In the genomic region with DNA sequence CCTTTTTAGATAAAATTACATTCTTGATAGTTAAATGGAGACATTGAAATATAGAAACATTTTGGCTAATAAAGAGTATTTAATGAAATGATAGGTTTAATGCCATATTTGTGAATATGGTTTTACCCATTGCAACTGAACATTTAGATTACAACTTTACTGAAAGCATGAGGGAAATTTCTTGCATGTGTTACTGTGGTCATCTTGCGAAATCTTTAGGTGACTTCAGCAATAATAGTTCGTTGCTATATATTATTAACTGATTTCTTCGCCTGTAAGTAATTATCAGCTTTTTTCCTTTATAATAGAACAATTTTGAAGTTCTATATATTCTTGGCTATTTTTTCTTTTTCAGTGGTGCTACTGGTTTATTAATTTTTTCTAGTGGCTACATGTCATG, we compare ENCODE assay signal across 19 cellular contexts.
DNase-seq lines count a peak whose midpoint lies in the region; ATAC-seq and TF ChIP-seq lines count a peak whose summit lies in the region.
"Had no signal": no experiment of that assay in that cellular context is flagged by ENCODE, and none has a peak within 500 bp of the region (broad histone marks: within the 10 kb centered on the region; RNA-seq: fewer than 3 reads in every experiment).

No MANE protein-coding gene starts in this region.

- H3K27ac Mint-ChIP-seq in MCF 10A (ENCODE audit: low read depth, unreplicated experiment), result no peak overlapping the region
- no peak overlapping the region for H3K27ac Mint-ChIP-seq in activated naive CD4-positive, alpha-beta T cell treated with anti-CD3 and anti-CD28 coated beads, Interleukin-2, amount 50 U/mL, for 72 hours

- H2AFZ ChIP-seq in mammary epithelial cell (ENCODE audit: low read depth, low read length) (no peak overlapping the region), osteoblast (ENCODE audit: low read length) (no peak overlapping the region)

- DNase-seq in MCF 10A (ENCODE audit: unreplicated experiment) (peak; percentile 13), mammary epithelial cell (no peak), NB4 (ENCODE audit: low read depth) (peak; percentile 50), fibroblast of mammary gland (ENCODE audit: low read depth) (peak; percentile 25), osteoblast (ENCODE audit: insufficient read length, low spot score, missing footprints) (no peak), NCI-H526 (lab: John Stamatoyannopoulos, UW) (no peak)
- no peak for DNase-seq in central memory CD4-positive, alpha-beta T cell
- no peak for DNase-seq in activated naive CD4-positive, alpha-beta T cell treated with anti-CD3 and anti-CD28 coated beads, Interleukin-2, amount 50 U/mL, for 72 hours (ENCODE audit: low spot score in 2 of 2)
- DNase-seq: NCI-H1105 treated with DMSO at 0.1 percent for 48 hours, NCI-H1694, NCI-H2081 treated with DMSO at 0.1 percent for 48 hours, NCI-H446 treated with DMSO at 0.1 percent for 48 hours, NCI-H748 treated with DMSO at 0.1 percent for 48 hours, PC-3, RPMI8226, SHP77 treated with DMSO at 0.1 percent for 48 hours, SK-N-SH had no signal

- H3K9me3 ChIP-seq in mammary epithelial cell (replicated peaks; ENCODE audit: insufficient read depth, low read length), result no peaks in the 10 kb centered on the region
- no peaks in the 10 kb centered on the region for H3K9me3 ChIP-seq in osteoblast (ENCODE audit: low read depth, low read length)
- H3K9me3 ChIP-seq: SK-N-SH had no signal

- peaks cover 61% of the 10 kb centered on the region for H3K36me3 Mint-ChIP-seq in MCF 10A (ENCODE audit: insufficient read depth, unreplicated experiment)
- peaks cover 0 to 18% of the 10 kb centered on the region in 2 donors for H3K36me3 Mint-ChIP-seq in activated naive CD4-positive, alpha-beta T cell treated with anti-CD3 and anti-CD28 coated beads, Interleukin-2, amount 50 U/mL, for 72 hours

- H3K79me2 ChIP-seq in mammary epithelial cell (ENCODE audit: insufficient read depth, low read length) (peaks cover 20% of the 10 kb centered on the region), osteoblast (ENCODE audit: insufficient read depth, low read length) (peaks cover 17% of the 10 kb centered on the region)

- no peak overlapping the region for H3K27ac ChIP-seq in mammary epithelial cell (ENCODE audit: insufficient read depth, low read depth, low read length)
- no peak overlapping the region for H3K27ac ChIP-seq in osteoblast (ENCODE audit: low read depth, low read length)
- H3K27ac ChIP-seq: BLaER1 treated with 17β-estradiol and CSF1 and Interleukin-3, amounts not matched to agents 10 nM and 100 nM; KMS-11 had no signal

- intact Hi-C loops in MCF 10A (cut with micrococcal nuclease), result no loop called here
- intact Hi-C loops in mammary epithelial cell (cut with micrococcal nuclease), result no loop called here

- WGBS in mammary epithelial cell (ENCODE audit: low coverage, missing lambda C conversion rate), result 79% methylated on average over 3 of the region's 3 CpGs

- in situ Hi-C loops in mammary epithelial cell (cut with MboI; ENCODE audit: low sequenced_read_pairs in 2 of 2), result no loop called here

- no peak overlapping the region for H3K4me3 ChIP-seq in mammary epithelial cell (replicated peaks in 1 of 3; ENCODE audit: insufficient read depth in 1 of 3, low read depth in 2 of 3, low read length in 3 of 3)
- H3K4me3 ChIP-seq in NB4 (ENCODE audit: low read depth, low read length), result no peak overlapping the region
- H3K4me3 ChIP-seq in fibroblast of mammary gland (ENCODE audit: control insufficient read depth, low read depth, low read length), result no peak overlapping the region
- no peak overlapping the region for H3K4me3 ChIP-seq in osteoblast (ENCODE audit: insufficient read depth, low read length)
- H3K4me3 ChIP-seq: BLaER1 treated with 17β-estradiol and CSF1 and Interleukin-3, amounts not matched to agents 10 nM and 100 nM had no signal

- POLR2A ChIA-PET in MCF 10A (lab: Yijun Ruan, JAX), result no interaction called here

- TF ChIP-seq CTCF in MCF 10A (IDR thresholded peaks at IDR 0.05; ENCODE audit: unreplicated experiment) (no peak), mammary epithelial cell (conservative IDR thresholded peaks at IDR 0.05 in 1 of 2, IDR thresholded peaks at IDR 0.05 in 1 of 2; ENCODE audit: extremely low read depth in 1 of 2, insufficient read depth in 1 of 2, low read depth in 1 of 2, low read length in 2 of 2) (no peak), NB4 (IDR thresholded peaks at IDR 0.05; ENCODE audit: low read depth, low read length) (no peak), fibroblast of mammary gland (conservative IDR thresholded peaks at IDR 0.05; ENCODE audit: control insufficient read depth, insufficient read depth, low read depth, low read length) (no peak), osteoblast (IDR thresholded peaks at IDR 0.05; ENCODE audit: extremely low read depth, low read depth, low read length) (no peak)

- no peak for ATAC-seq in activated naive CD4-positive, alpha-beta T cell treated with anti-CD3 and anti-CD28 coated beads, Interleukin-2, amount 50 U/mL, for 72 hours
- ATAC-seq: PC-3 had no signal

- dilution Hi-C loops in mammary epithelial cell (cut with HindIII; ENCODE audit: low sequenced_read_pairs), result loop anchor here (5.0 kb wide), 1 partner anchor 50 kb away; no protein-coding TSS in a partner anchor

- no peaks in the 10 kb centered on the region for H3K9me3 Mint-ChIP-seq in MCF 10A (ENCODE audit: unreplicated experiment)
- no peaks in the 10 kb centered on the region for H3K9me3 Mint-ChIP-seq in activated naive CD4-positive, alpha-beta T cell treated with anti-CD3 and anti-CD28 coated beads, Interleukin-2, amount 50 U/mL, for 72 hours

- CTCF ChIA-PET in MCF 10A (lab: Yijun Ruan, JAX), result interaction anchor here (0.7 kb wide), 1 partner anchor 181 kb away, joined by 3 read pairs; no protein-coding TSS in a partner anchor
- CTCF ChIA-PET in mammary epithelial cell (lab: Charles Lee; ENCODE audit: low non-redundant PET), result no interaction called here

- H3K4me2 ChIP-seq in mammary epithelial cell (ENCODE audit: insufficient read depth, low read depth, low read length), result no peak overlapping the region
- H3K4me2 ChIP-seq in osteoblast (ENCODE audit: insufficient read depth, low read length), result no peak overlapping the region
- H3K4me2 ChIP-seq: BLaER1 treated with 17β-estradiol and CSF1 and Interleukin-3, amounts not matched to agents 10 nM and 100 nM; KMS-11; SK-N-SH had no signal

- H3K9ac ChIP-seq in mammary epithelial cell (ENCODE audit: insufficient read depth, low read length), result no peak overlapping the region
- H3K9ac ChIP-seq: BLaER1 treated with 17β-estradiol and CSF1 and Interleukin-3, amounts not matched to agents 10 nM and 100 nM; KMS-11; SK-N-SH had no signal

- TF ChIP-seq POLR2A in NB4 (IDR thresholded peaks at IDR 0.05; ENCODE audit: extremely low read depth, insufficient read length), result no peak

- no TSS peak for BruUV-seq in MCF 10A (replicated peaks; lab: Mats Ljungman, UMichigan)
- no TSS peak for BruUV-seq in mammary epithelial cell (replicated peaks; lab: Mats Ljungman, UMichigan)

- no peaks in the 10 kb centered on the region for H3K4me1 Mint-ChIP-seq in MCF 10A (ENCODE audit: insufficient read depth, unreplicated experiment)

- H3K36me3 ChIP-seq in mammary epithelial cell (ENCODE audit: insufficient read depth, low read length) (peaks cover 1% of the 10 kb centered on the region), osteoblast (ENCODE audit: insufficient read depth, low read length) (peaks cover 5% of the 10 kb centered on the region)

- H4K20me1 ChIP-seq in mammary epithelial cell (ENCODE audit: insufficient read depth, low read length), result no peaks in the 10 kb centered on the region
- H4K20me1 ChIP-seq in osteoblast (ENCODE audit: insufficient read depth, low read length), result no peaks in the 10 kb centered on the region

- H3K27me3 ChIP-seq in mammary epithelial cell (ENCODE audit: insufficient read depth, low read length) (no peaks in the 10 kb centered on the region), osteoblast (ENCODE audit: insufficient read depth, low read length) (no peaks in the 10 kb centered on the region)
- H3K27me3 ChIP-seq: BLaER1 treated with 17β-estradiol and CSF1 and Interleukin-3, amounts not matched to agents 10 nM and 100 nM had no signal

- H3K27me3 Mint-ChIP-seq in MCF 10A (ENCODE audit: insufficient read depth, unreplicated experiment), result no peaks in the 10 kb centered on the region

- H3K4me1 ChIP-seq in mammary epithelial cell (ENCODE audit: insufficient read depth, low read length), result no peaks in the 10 kb centered on the region
- H3K4me1 ChIP-seq in osteoblast (ENCODE audit: insufficient read depth, low read length), result no peaks in the 10 kb centered on the region
- H3K4me1 ChIP-seq: BLaER1 treated with 17β-estradiol and CSF1 and Interleukin-3, amounts not matched to agents 10 nM and 100 nM had no signal

- no peak overlapping the region for H3K4me3 Mint-ChIP-seq in MCF 10A (ENCODE audit: unreplicated experiment)

Comparison
In these comparisons a context has a peak if more than half of its experiments do, and no peak if none do; other contexts are left out.
1. DNase-seq: peak in MCF 10A (single experiment), NB4 (single experiment) and fibroblast of mammary gland (single experiment); none in mammary epithelial cell (single experiment), osteoblast (single experiment), central memory CD4-positive, alpha-beta T cell (single experiment), NCI-H526 (0 of 2) and activated naive CD4-positive, alpha-beta T cell treated with anti-CD3 and anti-CD28 coated beads, Interleukin-2, amount 50 U/mL, for 72 hours (0 of 2).